Comparison of ENCODE assay signal across 1 cellular context in genomic region chr3:185322111-185322510, GRCh38.
TF ChIP-seq lines count a peak whose summit lies in the region.

No MANE protein-coding gene starts in this region.

TF ChIP-seq in A549, 52 proteins besides CTCF, POLR2A, EP300 and RAD21 (continued from another document):
- TF ChIP-seq ATOH8 (CRISPR knock-in tag; IDR thresholded peaks at IDR 0.05; ENCODE audit: low read depth) = no peak
- TF ChIP-seq JUNB (IDR thresholded peaks at IDR 0.05) = no peak
- no peak for TF ChIP-seq MYC (IDR thresholded peaks at IDR 0.05; ENCODE audit: borderline replicate concordance, low read length)
- no peak for TF ChIP-seq HOXB5 (CRISPR knock-in tag; IDR thresholded peaks at IDR 0.05)
- no peak for TF ChIP-seq TFCP2L1 (CRISPR knock-in tag; IDR thresholded peaks at IDR 0.05)
- TF ChIP-seq JUN (IDR thresholded peaks at IDR 0.05) = no peak
- no peak for TF ChIP-seq EHMT2 (IDR thresholded peaks at IDR 0.05; ENCODE audit: low read depth)
- no peak for TF ChIP-seq ZSCAN20 (CRISPR knock-in tag; IDR thresholded peaks at IDR 0.05)
- no peak for TF ChIP-seq HDAC2 (IDR thresholded peaks at IDR 0.05)
- TF ChIP-seq REST (IDR thresholded peaks at IDR 0.05) = no peak
- TF ChIP-seq EHF (CRISPR knock-in tag; IDR thresholded peaks at IDR 0.05) = no peak
- no peak for TF ChIP-seq ESRRA (IDR thresholded peaks at IDR 0.05; ENCODE audit: borderline replicate concordance, low read length)
- TF ChIP-seq MAZ (IDR thresholded peaks at IDR 0.05; ENCODE audit: borderline replicate concordance, low read depth, low read length) = no peak
- TF ChIP-seq BHLHE40 (IDR thresholded peaks at IDR 0.05; ENCODE audit: low read depth, low read length) = no peak
- TF ChIP-seq HOXA7 (CRISPR knock-in tag; IDR thresholded peaks at IDR 0.05) = no peak
